28 cellular contexts compared by ENCODE assay signal in genomic region chr1:203551550-203551949, GRCh38. TPM values are rescaled to one million over a fixed set of nuclear protein-coding genes. Genes with fewer than 3 reads are reported as not detected.
DNase-seq lines count a peak whose midpoint lies in the region; ATAC-seq, FAIRE-seq and TF ChIP-seq lines count a peak whose summit lies in the region.
"Had no signal": no experiment of that assay in that cellular context is flagged by ENCODE, and none has a peak within 500 bp of the region (broad histone marks: within the 10 kb centered on the region; RNA-seq: fewer than 3 reads in every experiment).

No MANE protein-coding gene starts in this region.

- H2BK15ac ChIP-seq in H1 (ENCODE audit: low read length) = no peak overlapping the region

- H4K91ac ChIP-seq in H1 (replicated peaks; ENCODE audit: insufficient read length, low read length) = no peak overlapping the region

- no peaks in the 10 kb centered on the region for H3K36me3 ChIP-seq in PC-3 (ENCODE audit: low read depth, low read length)
- H3K36me3 ChIP-seq in H1 (ENCODE audit: control insufficient read depth in 2 of 4, insufficient read depth in 4 of 4, low read length in 3 of 4) = no peaks in the 10 kb centered on the region
- H3K36me3 ChIP-seq: colonic mucosa, esophagus muscularis mucosa, left lung, transverse colon had no signal

- TF ChIP-seq RAD21 in H1 (IDR thresholded peaks at IDR 0.05 in 1 of 2, conservative IDR thresholded peaks at IDR 0.05 in 1 of 2; ENCODE audit: low read depth in 2 of 2, low read length in 2 of 2) = no peak

- no peak overlapping the region for H2BK120ac ChIP-seq in H1 (replicated peaks; ENCODE audit: low read depth, low read length)

- 90% methylated on average over 5 of the region's 5 CpGs; no CpG with 5 or more reads in 1 of the 2 experiments for WGBS in H1 (ENCODE audit: extremely low coverage in 1 of 2, insufficient coverage in 1 of 2, insufficient read length in 1 of 2, insufficient replicate concordance in 2 of 2, low coverage in 1 of 2, low lambda C conversion rate in 2 of 2, missing lambda C conversion rate in 1 of 2), 2 experiments

- H3K27ac Mint-ChIP-seq in T-helper 17 cell = no peak overlapping the region
- H3K27ac Mint-ChIP-seq: activated CD4-positive, alpha-beta T cell treated with anti-CD3 and anti-CD28 coated beads, Interleukin-2, amount 10 ng/mL, durations not matched to agents 7 days and 5 days had no signal

- no peaks in the 10 kb centered on the region for H3K79me1 ChIP-seq in H1 (ENCODE audit: low read depth, low read length)

- H3K9ac ChIP-seq in PC-3 (ENCODE audit: low read length) = no peak overlapping the region
- no peak overlapping the region for H3K9ac ChIP-seq in H1 (replicated peaks in 1 of 4; ENCODE audit: extremely low read depth in 1 of 4, low read depth in 3 of 4, low read length in 3 of 4)

- H3K56ac ChIP-seq in H1 (replicated peaks; ENCODE audit: insufficient read length, low read depth, low read length) = no peak overlapping the region

- H2BK5ac ChIP-seq in H1 (ENCODE audit: low read depth, low read length) = no peak overlapping the region

- DNase-seq in ELF-1 (ENCODE audit: low read depth, low spot score) = peak; percentile 29
- DNase-seq in PC-3 = peak; percentile 72
- no peak for DNase-seq in H1 (ENCODE audit: low read depth in 1 of 2, low spot score in 2 of 2)
- DNase-seq in renal cortical epithelial cell (ENCODE audit: low read depth) = peak; percentile 29
- no peak for DNase-seq in T-helper 17 cell
- DNase-seq in dorsolateral prefrontal cortex = no peak
- DNase-seq: activated CD4-positive, alpha-beta T cell treated with anti-CD3 and anti-CD28 coated beads, Interleukin-2, amount 10 ng/mL, durations not matched to agents 7 days and 5 days; activated T-cell treated with anti-CD3 and anti-CD28 coated beads, Interleukin-2, amount 50 U/mL, for 4 hours; C1 segment of cervical spinal cord; colonic mucosa; COR-L47; Karpas-422; left lung; MV-4-11; naive thymus-derived CD4-positive, alpha-beta T cell; NCI-H146; NCI-H2171; NCI-H510A treated with DMSO at 0.1 percent for 48 hours; nucleus accumbens; SIG-M5; stimulated activated CD4-positive, alpha-beta T cell treated with anti-CD3 and anti-CD28 coated beads, Interleukin-1b, Interleukin-23, amount 100 ng/mL, for 48 hours; stimulated activated CD8-positive, alpha-beta memory T cell treated with anti-CD3 and anti-CD28 coated beads, Interleukin-4, amount 100 ng/mL, for 48 hours; SW 1271; transverse colon had no signal

- BruUV-seq in PC-3 (replicated peaks; lab: Mats Ljungman, UMichigan) = no TSS peak

- POLR2A ChIA-PET in PC-3 (lab: Charles Lee; ENCODE audit: unreplicated experiment) (no interaction called here), H1 (lab: Charles Lee; ENCODE audit: partially characterized antibody) (no interaction called here)

- no peak overlapping the region for H4K5ac ChIP-seq in H1 (ENCODE audit: insufficient read length, low read depth, low read length)

- CTCF ChIA-PET in PC-3 (lab: Charles Lee) (no interaction called here), H1 (lab: Charles Lee; ENCODE audit: partially characterized antibody) (interaction anchor here (0.6 to 1.3 kb wide), 3 partner anchors 11 to 36 kb away, joined by 3 to 4 read pairs (median 3); no protein-coding TSS in a partner anchor)

- H3K4ac ChIP-seq in H1 (replicated peaks; ENCODE audit: insufficient read length, low read depth, low read length) = no peak overlapping the region

- H3K4me3 ChIP-seq in PC-3 (ENCODE audit: low read length) (no peak overlapping the region), H1 (ENCODE audit: extremely low read depth in 1 of 4, insufficient read depth in 2 of 4, low read depth in 3 of 4, low read length in 4 of 4) (no peak overlapping the region), dorsolateral prefrontal cortex (no peak overlapping the region)
- H3K4me3 ChIP-seq: colonic mucosa, esophagus muscularis mucosa, left lung, smooth muscle cell, transverse colon had no signal

- H3K4me1 Mint-ChIP-seq in T-helper 17 cell = peaks cover 2% of the 10 kb centered on the region
- H3K4me1 Mint-ChIP-seq: naive thymus-derived CD4-positive, alpha-beta T cell had no signal

- no peak overlapping the region for H2BK12ac ChIP-seq in H1 (ENCODE audit: low read depth, low read length)

- H3K79me2 ChIP-seq in PC-3 (ENCODE audit: low read length) = no peaks in the 10 kb centered on the region
- H3K79me2 ChIP-seq in H1 (ENCODE audit: control insufficient read depth in 1 of 2, insufficient read depth in 2 of 2, low read length in 2 of 2) = no peaks in the 10 kb centered on the region

- no peaks in the 10 kb centered on the region for H3K9me2 ChIP-seq in PC-3 (replicated peaks; ENCODE audit: low read length)

- no peak overlapping the region for H3K4me3 Mint-ChIP-seq in T-helper 17 cell
- H3K4me3 Mint-ChIP-seq: activated CD4-positive, alpha-beta T cell treated with anti-CD3 and anti-CD28 coated beads, Interleukin-2, amount 10 ng/mL, durations not matched to agents 7 days and 5 days; activated T-cell treated with anti-CD3 and anti-CD28 coated beads, Interleukin-2, amount 50 U/mL, for 4 hours; naive thymus-derived CD4-positive, alpha-beta T cell had no signal

- no peak for TF ChIP-seq EP300 in H1 (IDR thresholded peaks at IDR 0.05; ENCODE audit: borderline replicate concordance in 1 of 2, low read depth in 2 of 2, low read length in 2 of 2)

- no peak overlapping the region for H3K23ac ChIP-seq in H1 (ENCODE audit: insufficient read length)

- 0 out of 2 replicates have a peak overlapping the region, but pooled peaks have one; percentile 64 for H2BK20ac ChIP-seq in H1 (ENCODE audit: low read length)

- no peaks in the 10 kb centered on the region for H4K20me1 ChIP-seq in PC-3 (ENCODE audit: low read length)
- no peaks in the 10 kb centered on the region for H4K20me1 ChIP-seq in H1 (replicated peaks in 1 of 2; ENCODE audit: control insufficient read depth in 1 of 2, insufficient read depth in 2 of 2, low read length in 2 of 2)

- H3K23me2 ChIP-seq in H1 (ENCODE audit: low read depth, low read length) = no peaks in the 10 kb centered on the region

- no peak overlapping the region for H2AK5ac ChIP-seq in H1 (ENCODE audit: low read depth, low read length)

- H3K27ac ChIP-seq in PC-3 (ENCODE audit: low read length) (no peak overlapping the region), H1 (ENCODE audit: low read depth, low read length) (no peak overlapping the region), dorsolateral prefrontal cortex (no peak overlapping the region)
- H3K27ac ChIP-seq: colonic mucosa, left lung had no signal

- TF ChIP-seq CTCF in PC-3 (conservative IDR thresholded peaks at IDR 0.05; ENCODE audit: low read depth, low read length) (no peak), H1 (IDR thresholded peaks at IDR 0.05; ENCODE audit: control extremely low read depth in 1 of 3, insufficient read depth in 1 of 3, low read depth in 1 of 3, low read length in 3 of 3) (no peak), dorsolateral prefrontal cortex (IDR thresholded peaks at IDR 0.05 in 54 of 56, conservative IDR thresholded peaks at IDR 0.05 in 2 of 56; ENCODE audit: low read depth in 1 of 56, partially characterized antibody in 56 of 56) (no peak)

- no peak overlapping the region for H2AFZ ChIP-seq in PC-3 (ENCODE audit: low read length)
- no peak overlapping the region for H2AFZ ChIP-seq in H1 (ENCODE audit: low read length)

- no peak overlapping the region for H3K14ac ChIP-seq in H1 (ENCODE audit: insufficient read length)

- peaks cover 47% of the 10 kb centered on the region for H3K4me1 ChIP-seq in PC-3 (ENCODE audit: insufficient read depth, low read length)
- H3K4me1 ChIP-seq in H1 (replicated peaks in 1 of 4; ENCODE audit: control insufficient read depth in 3 of 4, insufficient read depth in 4 of 4, low read length in 3 of 4) = peaks cover 11 to 34% (median 21%) of the 10 kb centered on the region in 4 experiments
- H3K4me1 ChIP-seq: colonic mucosa had no signal

- no peak for TF ChIP-seq POLR2A in H1 (IDR thresholded peaks at IDR 0.05; ENCODE audit: control extremely low read depth in 1 of 2, low read depth in 2 of 2, low read length in 2 of 2)

- peaks cover 3% of the 10 kb centered on the region for H3K36me3 Mint-ChIP-seq in T-helper 17 cell (ENCODE audit: low read depth)
- H3K36me3 Mint-ChIP-seq: naive thymus-derived CD4-positive, alpha-beta T cell had no signal

- intact Hi-C loops in PC-3 (cut with micrococcal nuclease) (no loop called here), dorsolateral prefrontal cortex (cut with DNase I) (no loop called here)

- H3K27me3 ChIP-seq in PC-3 (ENCODE audit: low read length) (no peaks in the 10 kb centered on the region), H1 (replicated peaks in 1 of 4; ENCODE audit: control insufficient read depth in 3 of 4, extremely low read depth in 1 of 4, insufficient read depth in 3 of 4, low read length in 3 of 4) (no peaks in the 10 kb centered on the region), dorsolateral prefrontal cortex (no peaks in the 10 kb centered on the region)
- H3K27me3 ChIP-seq: colonic mucosa, esophagus muscularis mucosa, left lung, transverse colon had no signal

- no peaks in the 10 kb centered on the region for H3K9me3 ChIP-seq in PC-3 (ENCODE audit: low read length)
- no peaks in the 10 kb centered on the region for H3K9me3 ChIP-seq in H1 (ENCODE audit: insufficient read depth in 2 of 2, low read depth in 1 of 2, low read length in 1 of 2)
- H3K9me3 ChIP-seq in T-helper 17 cell (ENCODE audit: control insufficient read depth, low read length, poor library complexity, severe bottlenecking) = no peaks in the 10 kb centered on the region
- H3K9me3 ChIP-seq: colonic mucosa, esophagus muscularis mucosa, left lung, transverse colon had no signal

- H3K18ac ChIP-seq in H1 (ENCODE audit: extremely low read depth, low read length) = no peak overlapping the region

- peaks cover 22% of the 10 kb centered on the region for H3K27me3 Mint-ChIP-seq in T-helper 17 cell
- H3K27me3 Mint-ChIP-seq: activated CD4-positive, alpha-beta T cell treated with anti-CD3 and anti-CD28 coated beads, Interleukin-2, amount 10 ng/mL, durations not matched to agents 7 days and 5 days had no signal

- H3K4me2 ChIP-seq in PC-3 (ENCODE audit: low read length) (no peak overlapping the region), H1 (ENCODE audit: insufficient read depth in 1 of 2, low read depth in 2 of 2, low read length in 2 of 2) (no peak overlapping the region)
- H3K4me2 ChIP-seq: smooth muscle cell had no signal

- no peak overlapping the region for H4K8ac ChIP-seq in H1 (ENCODE audit: extremely low read depth, insufficient read depth, low read length)

- FAIRE-seq in H1 (lab: Jason Lieb, UNC) = no peak

- H3F3A ChIP-seq in PC-3 (ENCODE audit: low read length, unreplicated experiment) = peaks cover 3% of the 10 kb centered on the region

- ATAC-seq in PC-3 = no peak
- ATAC-seq in T-helper 17 cell = no peak
- ATAC-seq in HG03045 (IDR thresholded peaks at IDR 0.05; ENCODE audit: unreplicated experiment) = no peak
- ATAC-seq: activated T-cell treated with anti-CD3 and anti-CD28 coated beads, Interleukin-2, amount 50 U/mL, for 4 hours; HCT116; left lung; naive thymus-derived CD4-positive, alpha-beta T cell had no signal

RNA-seq across cellular contexts. Expression of gene OPTC, which starts 57.6 kb away (rescaled TPM):
- total RNA-seq in PC-3 (2014; rRNA removed) (not detected in 2 replicates), renal cortical epithelial cell (not detected in 2 replicates), T-helper 17 cell (not detected), dorsolateral prefrontal cortex (1 to 10 TPM in 1 of 120 experiments, under 1 TPM in 1, not detected in 118; 0.48 to 1.4 TPM)
- 0.78 and 1.1 TPM in 2 replicates for total RNA-seq in H1 (2021; fragmentation: NEBNext Ultra II Directional; extraction: Animal tissue kit (Norgen Biotek cat#: 25700))
- polyA plus RNA-seq in H1 (2011; rRNA removed) = 2.8 and 4.0 TPM in 2 replicates
- polyA plus RNA-seq in H1 (2011; cell fraction: cytosol; rRNA removed) = 1.6 TPM
- 2.0 TPM for polyA plus RNA-seq in H1 (2011; cell fraction: nucleus; rRNA removed)
- 1.4 to 3.3 TPM (median 2.5 TPM) in 4 replicates for polyA plus RNA-seq in H1 (2012, experiment 1 of 2)
- 2.1 TPM for polyA plus RNA-seq in H1 (2012, experiment 2 of 2)
- polyA plus RNA-seq in H1 (2013, experiment 1 of 2) = 1.8 TPM
- polyA plus RNA-seq in H1 (2013, experiment 2 of 2) = 2.0 TPM
- 1.0 and 2.9 TPM in 2 replicates for polyA minus RNA-seq in H1 (2011; rRNA and poly(A)+ RNA removed)
- not detected for polyA minus RNA-seq in H1 (2011; cell fraction: cytosol; rRNA and poly(A)+ RNA removed)
- polyA minus RNA-seq in H1 (2011; cell fraction: nucleus; rRNA and poly(A)+ RNA removed) = 0.50 TPM
- total RNA-seq: activated CD4-positive, alpha-beta T cell treated with anti-CD3 and anti-CD28 coated beads, Interleukin-2, amount 10 ng/mL, durations not matched to agents 7 days and 5 days; activated T-cell treated with anti-CD3 and anti-CD28 coated beads, Interleukin-2, amount 50 U/mL, for 4 hours; colonic mucosa; esophagus muscularis mucosa; left lung; naive thymus-derived CD4-positive, alpha-beta T cell; smooth muscle cell; transverse colon had no signal
- polyA plus RNA-seq: naive thymus-derived CD4-positive, alpha-beta T cell had no signal

Comparison
In these comparisons a context has a peak if more than half of its experiments do, and no peak if none do; other contexts are left out.
1. DNase-seq: peak in ELF-1 (single experiment), PC-3 (single experiment) and renal cortical epithelial cell (single experiment); none in H1 (0 of 2), T-helper 17 cell (0 of 3) and dorsolateral prefrontal cortex (0 of 10).